ENCODE assay signal across 18 cellular contexts in genomic region chr16:9954181-9954580, GRCh38.
"Had no signal": no experiment of that assay in that cellular context is flagged by ENCODE, and none has a peak within 500 bp of the region (broad histone marks: within the 10 kb centered on the region; RNA-seq: fewer than 3 reads in every experiment).

No MANE protein-coding gene starts in this region.

- H3K4me1 ChIP-seq: gastrocnemius medialis, left lung, suprapubic skin, vagina had no signal

- H3K27me3 ChIP-seq: gastrocnemius medialis, vagina had no signal

- ATAC-seq: gastrocnemius medialis, left lung had no signal

- H3K27ac ChIP-seq: cardiac muscle cell, epithelial cell of prostate, gastrocnemius medialis, heart left ventricle, left lung, suprapubic skin, vagina, WERI-Rb-1 had no signal

- H3K9me3 Mint-ChIP-seq: endodermal cell; stimulated activated naive CD8-positive, alpha-beta T cell treated with anti-CD3 and anti-CD28 coated beads, Interleukin-15, Interleukin-2, amounts not matched to agents 100 ng/mL and 50 ng/mL, for 24 hours had no signal

- H3K27me3 Mint-ChIP-seq: activated naive CD8-positive, alpha-beta T cell had no signal

- H3K4me3 Mint-ChIP-seq: activated naive CD8-positive, alpha-beta T cell; endodermal cell; stimulated activated naive CD8-positive, alpha-beta T cell treated with anti-CD3 and anti-CD28 coated beads, Interleukin-15, Interleukin-2, amounts not matched to agents 100 ng/mL and 50 ng/mL, for 24 hours had no signal

- H3K4me3 ChIP-seq: cardiac muscle cell, gastrocnemius medialis, left lung, suprapubic skin, vagina had no signal

- H3K27ac Mint-ChIP-seq: activated naive CD8-positive, alpha-beta T cell; endodermal cell; stimulated activated naive CD8-positive, alpha-beta T cell treated with anti-CD3 and anti-CD28 coated beads, Interleukin-15, Interleukin-2, amounts not matched to agents 100 ng/mL and 50 ng/mL, for 24 hours had no signal

- H3K36me3 Mint-ChIP-seq: activated naive CD8-positive, alpha-beta T cell had no signal

- H3K36me3 ChIP-seq: cardiac muscle cell, gastrocnemius medialis, heart left ventricle, left lung, suprapubic skin, vagina, WERI-Rb-1 had no signal

- DNase-seq: activated CD4-positive, alpha-beta T cell treated with anti-CD3 and anti-CD28 coated beads for 1 hour; amniotic stem cell; endodermal cell; gastrocnemius medialis; heart left ventricle; left lung; occipital lobe; posterior cingulate gyrus; retina; T-helper 2 cell; trophoblast cell; WERI-Rb-1 had no signal

- H3K9me3 ChIP-seq: gastrocnemius medialis, heart left ventricle, left lung, suprapubic skin, vagina had no signal
